ENCODE assay signal across 12 cellular contexts in the genomic region with DNA sequence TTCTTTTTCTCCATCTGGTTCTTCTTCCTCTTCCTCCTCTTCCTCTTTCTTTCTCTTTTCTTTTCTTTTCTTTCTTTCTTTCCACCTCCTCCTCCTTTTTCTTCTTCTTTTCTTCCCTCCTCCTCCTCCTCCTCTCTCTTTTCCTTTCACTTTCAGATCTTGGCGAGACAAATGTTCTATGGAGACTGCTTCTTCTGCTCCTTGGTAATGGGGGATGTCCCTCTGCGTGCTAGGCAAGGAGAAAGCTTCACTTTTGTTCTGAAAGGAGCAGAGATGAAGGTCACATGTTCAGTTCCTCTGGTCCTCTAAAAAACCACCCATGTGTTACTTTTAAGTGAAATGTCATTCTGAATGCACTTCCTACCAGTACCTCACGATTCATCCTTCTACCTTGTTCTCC. TPM values are rescaled to one million over a fixed set of nuclear protein-coding genes. Genes with fewer than 3 reads are reported as not detected.
DNase-seq lines count a peak whose midpoint lies in the region; ATAC-seq lines count a peak whose summit lies in the region.
"Had no signal": no experiment of that assay in that cellular context is flagged by ENCODE, and none has a peak within 500 bp of the region (broad histone marks: within the 10 kb centered on the region; RNA-seq: fewer than 3 reads in every experiment).

No MANE protein-coding gene starts in this region.

- peak overlapping the region; percentile 88 for H3K4me3 Mint-ChIP-seq in activated T-helper 17 cell treated with anti-CD3 and anti-CD28 coated beads, Interleukin-2, amount 50 U/mL, for 72 hours

- H3K36me3 Mint-ChIP-seq in activated T-helper 17 cell treated with anti-CD3 and anti-CD28 coated beads, Interleukin-2, amount 50 U/mL, for 72 hours (ENCODE audit: low read depth) = peaks cover 19% of the 10 kb centered on the region

- DNase-seq in AG08396 (ENCODE audit: low spot score) (peak; percentile 3), NCI-H1694 (lab: John Stamatoyannopoulos, UW) (no peak), NOMO-1 treated with DMSO at 0.1 percent for 48 hours (lab: John Stamatoyannopoulos, UW; ENCODE audit: unreplicated experiment) (no peak), cortex of kidney (lab: John Stamatoyannopoulos, UW) (no peak), T-helper 9 cell (no peak)
- DNase-seq: brain microvascular endothelial cell, NCI-H510A treated with DMSO at 0.1 percent for 48 hours, upper lobe of right lung had no signal

- H3K9me3 Mint-ChIP-seq in activated T-helper 17 cell treated with anti-CD3 and anti-CD28 coated beads, Interleukin-2, amount 50 U/mL, for 72 hours = no peaks in the 10 kb centered on the region

- peaks cover 37% of the 10 kb centered on the region for H3K4me1 Mint-ChIP-seq in activated T-helper 17 cell treated with anti-CD3 and anti-CD28 coated beads, Interleukin-2, amount 50 U/mL, for 72 hours

- H3K27ac Mint-ChIP-seq in activated T-helper 17 cell treated with anti-CD3 and anti-CD28 coated beads, Interleukin-2, amount 50 U/mL, for 72 hours = peak overlapping the region; percentile 94

- H3K27me3 Mint-ChIP-seq in activated T-helper 17 cell treated with anti-CD3 and anti-CD28 coated beads, Interleukin-2, amount 50 U/mL, for 72 hours = no peaks in the 10 kb centered on the region

- ATAC-seq in GM18907 (IDR thresholded peaks at IDR 0.05; ENCODE audit: unreplicated experiment) = peak; percentile 24
- ATAC-seq in HG03039 (IDR thresholded peaks at IDR 0.05; ENCODE audit: unreplicated experiment) = peak; percentile 40
- peak; percentile 67 for ATAC-seq in activated T-helper 17 cell treated with anti-CD3 and anti-CD28 coated beads, Interleukin-2, amount 50 U/mL, for 72 hours (replicated peaks)
- ATAC-seq: HepG2, upper lobe of right lung had no signal

RNA-seq across cellular contexts. Expression of gene NBDY, which starts 33.2 kb away (rescaled TPM):
- total RNA-seq in activated T-helper 17 cell treated with anti-CD3 and anti-CD28 coated beads, Interleukin-2, amount 50 U/mL, for 72 hours = 10 to 100 TPM; 33.6 to 46.0 TPM
